2 cellular contexts compared by ENCODE assay signal in the genomic region with DNA sequence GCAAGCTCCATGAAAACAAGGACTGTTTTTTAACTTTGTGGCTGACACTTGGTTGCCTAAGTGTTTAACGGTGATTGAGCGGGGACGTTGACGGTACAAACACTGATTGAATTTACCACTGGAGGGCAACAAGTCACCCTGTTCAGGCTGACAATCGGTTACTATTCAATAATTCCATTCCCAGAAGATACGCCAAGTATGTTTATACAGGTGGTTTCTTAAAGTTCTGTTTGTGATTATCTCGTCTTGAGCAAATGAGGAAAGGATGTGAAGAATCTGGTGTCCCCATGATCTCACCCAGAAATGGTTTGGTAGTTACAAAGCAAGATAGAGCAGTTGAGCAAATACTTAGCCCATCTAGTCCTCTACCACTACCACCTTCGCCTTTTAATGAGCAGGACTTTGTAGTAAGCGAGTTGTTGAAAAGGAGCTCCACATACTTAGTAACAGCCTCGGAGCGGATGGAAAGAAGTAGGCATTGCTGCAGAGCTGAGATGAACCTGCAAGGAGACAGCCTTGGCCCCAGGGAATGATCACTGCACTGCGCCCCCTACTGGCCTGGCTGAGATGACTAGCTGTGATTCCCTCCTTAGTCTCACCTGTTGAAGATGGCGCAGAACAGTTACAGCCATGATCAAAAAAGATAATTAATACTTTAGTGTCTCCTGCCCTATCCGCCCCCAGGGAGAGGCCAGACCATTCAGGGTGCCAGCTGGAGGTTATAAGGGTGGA.
A peak's percentile ranks its signal among the peaks of the same experiment; 100 is the strongest.
TF ChIP-seq lines count a peak whose summit lies in the region.

No MANE protein-coding gene starts in this region.

TF ChIP-seq in GM12891, 5 proteins besides CTCF, POLR2A, EP300 and RAD21:
- 0 out of 2 replicates have a peak, but pooled peaks have one; percentile 3 for TF ChIP-seq SPI1 (IDR thresholded peaks at IDR 0.05; ENCODE audit: low read depth, low read length)
- TF ChIP-seq TAF1 (IDR thresholded peaks at IDR 0.05; ENCODE audit: low read depth, low read length), result no peak
- no peak for TF ChIP-seq PAX5 (IDR thresholded peaks at IDR 0.05; ENCODE audit: insufficient read depth, low read length, severe bottlenecking)
- TF ChIP-seq POU2F2 (IDR thresholded peaks at IDR 0.05; ENCODE audit: low read depth, low read length), result peak; percentile 62; the same call in 1 of the 2 replicates

TF ChIP-seq in GM12878, 131 proteins besides CTCF, POLR2A, EP300 and RAD21 (continues in another document):
- peak; percentile 75 for TF ChIP-seq RELA (IDR thresholded peaks at IDR 0.05; ENCODE audit: borderline replicate concordance, partially characterized antibody)
- TF ChIP-seq MEF2B (IDR thresholded peaks at IDR 0.05; ENCODE audit: partially characterized antibody, poor library complexity, severe bottlenecking), result peak; percentile 49
- TF ChIP-seq, protein P1, sequence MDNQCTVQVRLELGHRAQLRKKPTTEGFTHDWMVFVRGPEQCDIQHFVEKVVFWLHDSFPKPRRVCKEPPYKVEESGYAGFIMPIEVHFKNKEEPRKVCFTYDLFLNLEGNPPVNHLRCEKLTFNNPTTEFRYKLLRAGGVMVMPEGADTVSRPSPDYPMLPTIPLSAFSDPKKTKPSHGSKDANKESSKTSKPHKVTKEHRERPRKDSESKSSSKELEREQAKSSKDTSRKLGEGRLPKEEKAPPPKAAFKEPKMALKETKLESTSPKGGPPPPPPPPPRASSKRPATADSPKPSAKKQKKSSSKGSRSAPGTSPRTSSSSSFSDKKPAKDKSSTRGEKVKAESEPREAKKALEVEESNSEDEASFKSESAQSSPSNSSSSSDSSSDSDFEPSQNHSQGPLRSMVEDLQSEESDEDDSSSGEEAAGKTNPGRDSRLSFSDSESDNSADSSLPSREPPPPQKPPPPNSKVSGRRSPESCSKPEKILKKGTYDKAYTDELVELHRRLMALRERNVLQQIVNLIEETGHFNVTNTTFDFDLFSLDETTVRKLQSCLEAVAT (IDR thresholded peaks at IDR 0.05), result peak; percentile 68; the same call in 1 of the 2 replicates
- TF ChIP-seq, protein P2, sequence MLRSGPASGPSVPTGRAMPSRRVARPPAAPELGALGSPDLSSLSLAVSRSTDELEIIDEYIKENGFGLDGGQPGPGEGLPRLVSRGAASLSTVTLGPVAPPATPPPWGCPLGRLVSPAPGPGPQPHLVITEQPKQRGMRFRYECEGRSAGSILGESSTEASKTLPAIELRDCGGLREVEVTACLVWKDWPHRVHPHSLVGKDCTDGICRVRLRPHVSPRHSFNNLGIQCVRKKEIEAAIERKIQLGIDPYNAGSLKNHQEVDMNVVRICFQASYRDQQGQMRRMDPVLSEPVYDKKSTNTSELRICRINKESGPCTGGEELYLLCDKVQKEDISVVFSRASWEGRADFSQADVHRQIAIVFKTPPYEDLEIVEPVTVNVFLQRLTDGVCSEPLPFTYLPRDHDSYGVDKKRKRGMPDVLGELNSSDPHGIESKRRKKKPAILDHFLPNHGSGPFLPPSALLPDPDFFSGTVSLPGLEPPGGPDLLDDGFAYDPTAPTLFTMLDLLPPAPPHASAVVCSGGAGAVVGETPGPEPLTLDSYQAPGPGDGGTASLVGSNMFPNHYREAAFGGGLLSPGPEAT (IDR thresholded peaks at IDR 0.05; ENCODE audit: low read depth), result 0 out of 2 replicates have a peak, but pooled peaks have one; percentile 38
- no peak for TF ChIP-seq MEF2A (IDR thresholded peaks at IDR 0.05; ENCODE audit: insufficient read depth, low read depth, low read length)
- TF ChIP-seq FOXM1 (IDR thresholded peaks at IDR 0.05; ENCODE audit: low read depth, low read length), result peak; percentile 69
- TF ChIP-seq YY1 (IDR thresholded peaks at IDR 0.05; ENCODE audit: low read depth, low read length), result peak; percentile 91
- 0 out of 2 replicates have a peak, but pooled peaks have one; percentile 55 for TF ChIP-seq CHD1 (IDR thresholded peaks at IDR 0.05; ENCODE audit: low read depth, low read length)
- TF ChIP-seq HDGF (IDR thresholded peaks at IDR 0.05), result 0 out of 2 replicates have a peak, but pooled peaks have one; percentile 39
- peak in 1 of 2 experiments; percentile 12; a peak in 1 of 4 replicates for TF ChIP-seq IKZF2 (IDR thresholded peaks at IDR 0.05)
- no peak for TF ChIP-seq BACH1 (IDR thresholded peaks at IDR 0.05; ENCODE audit: borderline replicate concordance)
- TF ChIP-seq SP1 (IDR thresholded peaks at IDR 0.05; ENCODE audit: low read depth, low read length), result peak; percentile 27
- peak; percentile 51 for TF ChIP-seq POLR2AphosphoS2 (IDR thresholded peaks at IDR 0.05; ENCODE audit: low read depth, low read length)
- 0 out of 3 replicates have a peak, but pooled peaks have one; percentile 33 for TF ChIP-seq POU2F2 (IDR thresholded peaks at IDR 0.05; ENCODE audit: borderline replicate concordance, low read depth, low read length)
- TF ChIP-seq, protein P3, sequence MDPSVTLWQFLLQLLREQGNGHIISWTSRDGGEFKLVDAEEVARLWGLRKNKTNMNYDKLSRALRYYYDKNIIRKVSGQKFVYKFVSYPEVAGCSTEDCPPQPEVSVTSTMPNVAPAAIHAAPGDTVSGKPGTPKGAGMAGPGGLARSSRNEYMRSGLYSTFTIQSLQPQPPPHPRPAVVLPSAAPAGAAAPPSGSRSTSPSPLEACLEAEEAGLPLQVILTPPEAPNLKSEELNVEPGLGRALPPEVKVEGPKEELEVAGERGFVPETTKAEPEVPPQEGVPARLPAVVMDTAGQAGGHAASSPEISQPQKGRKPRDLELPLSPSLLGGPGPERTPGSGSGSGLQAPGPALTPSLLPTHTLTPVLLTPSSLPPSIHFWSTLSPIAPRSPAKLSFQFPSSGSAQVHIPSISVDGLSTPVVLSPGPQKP (IDR thresholded peaks at IDR 0.05; ENCODE audit: low read depth, low read length), result no peak
- TF ChIP-seq, protein P4, sequence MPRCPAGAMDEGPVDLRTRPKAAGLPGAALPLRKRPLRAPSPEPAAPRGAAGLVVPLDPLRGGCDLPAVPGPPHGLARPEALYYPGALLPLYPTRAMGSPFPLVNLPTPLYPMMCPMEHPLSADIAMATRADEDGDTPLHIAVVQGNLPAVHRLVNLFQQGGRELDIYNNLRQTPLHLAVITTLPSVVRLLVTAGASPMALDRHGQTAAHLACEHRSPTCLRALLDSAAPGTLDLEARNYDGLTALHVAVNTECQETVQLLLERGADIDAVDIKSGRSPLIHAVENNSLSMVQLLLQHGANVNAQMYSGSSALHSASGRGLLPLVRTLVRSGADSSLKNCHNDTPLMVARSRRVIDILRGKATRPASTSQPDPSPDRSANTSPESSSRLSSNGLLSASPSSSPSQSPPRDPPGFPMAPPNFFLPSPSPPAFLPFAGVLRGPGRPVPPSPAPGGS (IDR thresholded peaks at IDR 0.05; ENCODE audit: borderline replicate concordance, insufficient read depth, low read depth, low read length, poor library complexity, severe bottlenecking), result peak; percentile 70
- TF ChIP-seq RAD51 (IDR thresholded peaks at IDR 0.05), result no peak
- no peak for TF ChIP-seq BMI1 (IDR thresholded peaks at IDR 0.05; ENCODE audit: borderline replicate concordance)
- TF ChIP-seq SMARCA5 (IDR thresholded peaks at IDR 0.05), result peak; percentile 39; the same call in 1 of the 2 replicates
- TF ChIP-seq, protein P5, sequence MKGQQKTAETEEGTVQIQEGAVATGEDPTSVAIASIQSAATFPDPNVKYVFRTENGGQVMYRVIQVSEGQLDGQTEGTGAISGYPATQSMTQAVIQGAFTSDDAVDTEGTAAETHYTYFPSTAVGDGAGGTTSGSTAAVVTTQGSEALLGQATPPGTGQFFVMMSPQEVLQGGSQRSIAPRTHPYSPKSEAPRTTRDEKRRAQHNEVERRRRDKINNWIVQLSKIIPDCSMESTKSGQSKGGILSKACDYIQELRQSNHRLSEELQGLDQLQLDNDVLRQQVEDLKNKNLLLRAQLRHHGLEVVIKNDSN (IDR thresholded peaks at IDR 0.05; ENCODE audit: borderline replicate concordance, extremely low read length, insufficient read depth, low read depth, low read length), result no peak
- TF ChIP-seq SMAD1 (IDR thresholded peaks at IDR 0.05; ENCODE audit: low read depth, partially characterized antibody), result peak; percentile 20
- peak; percentile 67 for TF ChIP-seq PML (IDR thresholded peaks at IDR 0.05; ENCODE audit: low read length)
- TF ChIP-seq TCF12 (IDR thresholded peaks at IDR 0.05; ENCODE audit: low read depth, low read length), result 0 out of 2 replicates have a peak, but pooled peaks have one; percentile 10
- peak; percentile 40; the same call in 1 of the 2 replicates for TF ChIP-seq MTA3 (IDR thresholded peaks at IDR 0.05; ENCODE audit: borderline replicate concordance, low read length)
- no peak; the same call in 1 of the 2 replicates for TF ChIP-seq RUNX3 (IDR thresholded peaks at IDR 0.05; ENCODE audit: low read length)
- TF ChIP-seq ZNF384 (IDR thresholded peaks at IDR 0.05; ENCODE audit: borderline replicate concordance, low read depth, low read length), result peak; percentile 85
- TF ChIP-seq, protein P6, sequence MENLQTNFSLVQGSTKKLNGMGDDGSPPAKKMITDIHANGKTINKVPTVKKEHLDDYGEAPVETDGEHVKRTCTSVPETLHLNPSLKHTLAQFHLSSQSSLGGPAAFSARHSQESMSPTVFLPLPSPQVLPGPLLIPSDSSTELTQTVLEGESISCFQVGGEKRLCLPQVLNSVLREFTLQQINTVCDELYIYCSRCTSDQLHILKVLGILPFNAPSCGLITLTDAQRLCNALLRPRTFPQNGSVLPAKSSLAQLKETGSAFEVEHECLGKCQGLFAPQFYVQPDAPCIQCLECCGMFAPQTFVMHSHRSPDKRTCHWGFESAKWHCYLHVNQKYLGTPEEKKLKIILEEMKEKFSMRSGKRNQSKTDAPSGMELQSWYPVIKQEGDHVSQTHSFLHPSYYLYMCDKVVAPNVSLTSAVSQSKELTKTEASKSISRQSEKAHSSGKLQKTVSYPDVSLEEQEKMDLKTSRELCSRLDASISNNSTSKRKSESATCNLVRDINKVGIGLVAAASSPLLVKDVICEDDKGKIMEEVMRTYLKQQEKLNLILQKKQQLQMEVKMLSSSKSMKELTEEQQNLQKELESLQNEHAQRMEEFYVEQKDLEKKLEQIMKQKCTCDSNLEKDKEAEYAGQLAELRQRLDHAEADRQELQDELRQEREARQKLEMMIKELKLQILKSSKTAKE (IDR thresholded peaks at IDR 0.05; ENCODE audit: low read depth, poor library complexity, severe bottlenecking), result peak; percentile 18
- TF ChIP-seq, protein P7, sequence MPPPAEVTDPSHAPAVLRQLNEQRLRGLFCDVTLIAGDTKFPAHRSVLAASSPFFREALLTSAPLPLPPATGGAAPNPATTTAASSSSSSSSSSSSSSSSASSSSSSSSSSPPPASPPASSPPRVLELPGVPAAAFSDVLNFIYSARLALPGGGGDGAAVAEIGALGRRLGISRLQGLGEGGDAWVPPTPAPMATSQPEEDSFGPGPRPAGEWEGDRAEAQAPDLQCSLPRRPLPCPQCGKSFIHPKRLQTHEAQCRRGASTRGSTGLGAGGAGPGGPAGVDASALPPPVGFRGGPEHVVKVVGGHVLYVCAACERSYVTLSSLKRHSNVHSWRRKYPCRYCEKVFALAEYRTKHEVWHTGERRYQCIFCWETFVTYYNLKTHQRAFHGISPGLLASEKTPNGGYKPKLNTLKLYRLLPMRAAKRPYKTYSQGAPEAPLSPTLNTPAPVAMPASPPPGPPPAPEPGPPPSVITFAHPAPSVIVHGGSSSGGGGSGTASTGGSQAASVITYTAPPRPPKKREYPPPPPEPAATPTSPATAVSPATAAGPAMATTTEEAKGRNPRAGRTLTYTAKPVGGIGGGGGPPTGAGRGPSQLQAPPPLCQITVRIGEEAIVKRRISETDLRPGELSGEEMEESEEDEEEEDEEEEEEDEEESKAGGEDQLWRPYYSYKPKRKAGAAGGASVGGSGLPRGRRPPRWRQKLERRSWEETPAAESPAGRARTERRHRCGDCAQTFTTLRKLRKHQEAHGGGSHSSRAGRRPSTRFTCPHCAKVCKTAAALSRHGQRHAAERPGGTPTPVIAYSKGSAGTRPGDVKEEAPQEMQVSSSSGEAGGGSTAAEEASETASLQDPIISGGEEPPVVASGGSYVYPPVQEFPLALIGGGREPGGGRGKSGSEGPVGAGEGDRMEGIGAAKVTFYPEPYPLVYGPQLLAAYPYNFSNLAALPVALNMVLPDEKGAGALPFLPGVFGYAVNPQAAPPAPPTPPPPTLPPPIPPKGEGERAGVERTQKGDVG (CRISPR knock-in tag; IDR thresholded peaks at IDR 0.05), result no peak
- TF ChIP-seq, protein P8, sequence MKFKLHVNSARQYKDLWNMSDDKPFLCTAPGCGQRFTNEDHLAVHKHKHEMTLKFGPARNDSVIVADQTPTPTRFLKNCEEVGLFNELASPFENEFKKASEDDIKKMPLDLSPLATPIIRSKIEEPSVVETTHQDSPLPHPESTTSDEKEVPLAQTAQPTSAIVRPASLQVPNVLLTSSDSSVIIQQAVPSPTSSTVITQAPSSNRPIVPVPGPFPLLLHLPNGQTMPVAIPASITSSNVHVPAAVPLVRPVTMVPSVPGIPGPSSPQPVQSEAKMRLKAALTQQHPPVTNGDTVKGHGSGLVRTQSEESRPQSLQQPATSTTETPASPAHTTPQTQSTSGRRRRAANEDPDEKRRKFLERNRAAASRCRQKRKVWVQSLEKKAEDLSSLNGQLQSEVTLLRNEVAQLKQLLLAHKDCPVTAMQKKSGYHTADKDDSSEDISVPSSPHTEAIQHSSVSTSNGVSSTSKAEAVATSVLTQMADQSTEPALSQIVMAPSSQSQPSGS (IDR thresholded peaks at IDR 0.05; ENCODE audit: low read length), result 0 out of 2 replicates have a peak, but pooled peaks have one; percentile 37
- TF ChIP-seq FOS (IDR thresholded peaks at IDR 0.05; ENCODE audit: borderline replicate concordance, extremely low read depth, insufficient read length), result no peak
- TF ChIP-seq NBN (IDR thresholded peaks at IDR 0.05), result peak; percentile 80; the same call in 1 of the 2 replicates
- 0 out of 4 replicates have a peak, but pooled peaks of 1 of the 2 experiments have one; percentile 13 for TF ChIP-seq BHLHE40 (IDR thresholded peaks at IDR 0.05; ENCODE audit: borderline replicate concordance in 1 of 2, low read depth in 2 of 2, low read length in 1 of 2)
- 0 out of 2 replicates have a peak, but pooled peaks have one; percentile 48 for TF ChIP-seq IKZF1 (conservative IDR thresholded peaks at IDR 0.05)
- 0 out of 2 replicates have a peak, but pooled peaks have one; percentile 38 for TF ChIP-seq WRNIP1 (IDR thresholded peaks at IDR 0.05; ENCODE audit: borderline replicate concordance, low read depth, low read length)
- TF ChIP-seq, protein P9, sequence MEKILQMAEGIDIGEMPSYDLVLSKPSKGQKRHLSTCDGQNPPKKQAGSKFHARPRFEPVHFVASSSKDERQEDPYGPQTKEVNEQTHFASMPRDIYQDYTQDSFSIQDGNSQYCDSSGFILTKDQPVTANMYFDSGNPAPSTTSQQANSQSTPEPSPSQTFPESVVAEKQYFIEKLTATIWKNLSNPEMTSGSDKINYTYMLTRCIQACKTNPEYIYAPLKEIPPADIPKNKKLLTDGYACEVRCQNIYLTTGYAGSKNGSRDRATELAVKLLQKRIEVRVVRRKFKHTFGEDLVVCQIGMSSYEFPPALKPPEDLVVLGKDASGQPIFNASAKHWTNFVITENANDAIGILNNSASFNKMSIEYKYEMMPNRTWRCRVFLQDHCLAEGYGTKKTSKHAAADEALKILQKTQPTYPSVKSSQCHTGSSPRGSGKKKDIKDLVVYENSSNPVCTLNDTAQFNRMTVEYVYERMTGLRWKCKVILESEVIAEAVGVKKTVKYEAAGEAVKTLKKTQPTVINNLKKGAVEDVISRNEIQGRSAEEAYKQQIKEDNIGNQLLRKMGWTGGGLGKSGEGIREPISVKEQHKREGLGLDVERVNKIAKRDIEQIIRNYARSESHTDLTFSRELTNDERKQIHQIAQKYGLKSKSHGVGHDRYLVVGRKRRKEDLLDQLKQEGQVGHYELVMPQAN (conservative IDR thresholded peaks at IDR 0.05), result no peak
- TF ChIP-seq MYB (IDR thresholded peaks at IDR 0.05; ENCODE audit: borderline replicate concordance, low read depth, low read length), result no peak
- TF ChIP-seq CBX5 (IDR thresholded peaks at IDR 0.05; ENCODE audit: low read depth), result 0 out of 2 replicates have a peak, but pooled peaks have one; percentile 14
- TF ChIP-seq TCF3 (IDR thresholded peaks at IDR 0.05; ENCODE audit: borderline replicate concordance, insufficient read depth, low read depth, low read length), result 0 out of 2 replicates have a peak, but pooled peaks have one; percentile 40
- peak; percentile 78; the same call in 1 of the 2 replicates for TF ChIP-seq SMC3 (IDR thresholded peaks at IDR 0.05; ENCODE audit: borderline replicate concordance, low read length)
